ENCODE assay signal across 8 cellular contexts in genomic region chr3:115692887-115693524, GRCh38.
DNase-seq lines count a peak whose midpoint lies in the region; ATAC-seq and TF ChIP-seq lines count a peak whose summit lies in the region.

No MANE protein-coding gene starts in this region.

- H4K20me1 ChIP-seq in KMS-11 (ENCODE audit: insufficient read depth) (no peaks in the 10 kb centered on the region), PC-9 (ENCODE audit: insufficient read depth) (no peaks in the 10 kb centered on the region)

- peak; percentile 92 for ATAC-seq in GM21825 (IDR thresholded peaks at IDR 0.05; ENCODE audit: unreplicated experiment)

- no peak for TF ChIP-seq POLR2A in testis (IDR thresholded peaks at IDR 0.05)

- CTCF ChIA-PET in PC-9 (lab: Charles Lee), result interaction anchor here (1.9 kb wide), 1 partner anchor 91 kb away, joined by 6 read pairs; no protein-coding TSS in a partner anchor

- no peak overlapping the region for H3K9ac ChIP-seq in KMS-11

- no peak overlapping the region for H3K27ac ChIP-seq in KMS-11
- no peak overlapping the region for H3K27ac ChIP-seq in PC-9
- no peak overlapping the region for H3K27ac ChIP-seq in testis

- WGBS in testis, 2 donors, result 31 to 61% methylated on average over 8 of the region's 8 CpGs

- no TSS peak for BruUV-seq in PC-9 (replicated peaks; lab: Mats Ljungman, UMichigan)

- H3F3A ChIP-seq in PC-9 (ENCODE audit: insufficient read depth, low read depth), result no peaks in the 10 kb centered on the region

- H3K4me1 ChIP-seq in KMS-11 (ENCODE audit: low read depth, poor library complexity, severe bottlenecking), result peaks cover 18% of the 10 kb centered on the region
- no peaks in the 10 kb centered on the region for H3K4me1 ChIP-seq in PC-9 (replicated peaks; ENCODE audit: insufficient read depth)
- H3K4me1 ChIP-seq in testis, result no peaks in the 10 kb centered on the region

- TF ChIP-seq CTCF in KMS-11 (conservative IDR thresholded peaks at IDR 0.05; ENCODE audit: low read depth, low read length), result peak; percentile 95
- peak; percentile 86 for TF ChIP-seq CTCF in PC-9 (conservative IDR thresholded peaks at IDR 0.05)
- peak; percentile 83 for TF ChIP-seq CTCF in fibroblast of the aortic adventitia (IDR thresholded peaks at IDR 0.05; ENCODE audit: insufficient read depth, low read length)
- TF ChIP-seq CTCF in testis (IDR thresholded peaks at IDR 0.05), result peak; percentile 68 to 70 (median 68)

- peak overlapping the region; percentile 21 for H3K4me2 ChIP-seq in KMS-11
- no peak overlapping the region for H3K4me2 ChIP-seq in PC-9

- no peaks in the 10 kb centered on the region for H3K9me2 ChIP-seq in PC-9 (ENCODE audit: insufficient read depth)

- H3K79me2 ChIP-seq in KMS-11 (ENCODE audit: insufficient read depth, low read depth) (no peaks in the 10 kb centered on the region), PC-9 (ENCODE audit: low read depth) (no peaks in the 10 kb centered on the region)

- H3K27me3 ChIP-seq in KMS-11 (ENCODE audit: insufficient read depth, low read depth), result no peaks in the 10 kb centered on the region
- no peaks in the 10 kb centered on the region for H3K27me3 ChIP-seq in PC-9 (ENCODE audit: insufficient read depth, low read depth)
- H3K27me3 ChIP-seq in testis, result no peaks in the 10 kb centered on the region

- H3K9me3 ChIP-seq in PC-9 (ENCODE audit: insufficient read depth, low read depth) (no peaks in the 10 kb centered on the region), testis (no peaks in the 10 kb centered on the region)

- intact Hi-C loops in PC-9 (cut with micrococcal nuclease; ENCODE audit: unreplicated experiment), result loop anchor here (1.0 to 5.0 kb wide), 8 partner anchors 91 to 1310 kb away; no protein-coding TSS in a partner anchor
- intact Hi-C loops in testis (cut with DNase I; ENCODE audit: low total_unique reads), result loop anchor here (5.0 kb wide), 1 partner anchor 476 kb away; no protein-coding TSS in a partner anchor

- peak; percentile 87 for DNase-seq in ELF-1 (ENCODE audit: low read depth, low spot score)
- peak; percentile 48 to 77 for DNase-seq in PC-9
- peak; percentile 79 to 80 for DNase-seq in activated T-cell treated with anti-CD3 and anti-CD28 coated beads, Interleukin-2, amount 50 U/mL, for 48 hours
- peak; percentile 82 for DNase-seq in fibroblast of the aortic adventitia (ENCODE audit: low read depth)
- peak in 52 of 56 donors; percentile 3 to 84 (median 54) for DNase-seq in nucleus accumbens (lab: John Stamatoyannopoulos, UW)
- peak; percentile 86 for DNase-seq in testis

- POLR2A ChIA-PET in PC-9 (lab: Charles Lee; ENCODE audit: unreplicated experiment), result no interaction called here

- no peaks in the 10 kb centered on the region for H3K36me3 ChIP-seq in KMS-11 (ENCODE audit: insufficient read depth)
- H3K36me3 ChIP-seq in PC-9 (ENCODE audit: low read depth), result no peaks in the 10 kb centered on the region
- H3K36me3 ChIP-seq in testis (ENCODE audit: low read depth, missing control alignments), result no peaks in the 10 kb centered on the region

- peak overlapping the region; percentile 60; the same call in 1 of the 2 replicates for H2AFZ ChIP-seq in KMS-11 (ENCODE audit: low read depth)
- H2AFZ ChIP-seq in PC-9, result no peak overlapping the region

- H3K4me3 ChIP-seq in KMS-11 (IDR thresholded peaks at IDR 0.05; ENCODE audit: insufficient read depth, low read depth, low read length) (no peak overlapping the region), PC-9 (no peak overlapping the region), fibroblast of the aortic adventitia (ENCODE audit: low read depth, low read length) (no peak overlapping the region), testis (no peak overlapping the region)
